Comparison of ENCODE assay signal across 21 cellular contexts in the genomic region with DNA sequence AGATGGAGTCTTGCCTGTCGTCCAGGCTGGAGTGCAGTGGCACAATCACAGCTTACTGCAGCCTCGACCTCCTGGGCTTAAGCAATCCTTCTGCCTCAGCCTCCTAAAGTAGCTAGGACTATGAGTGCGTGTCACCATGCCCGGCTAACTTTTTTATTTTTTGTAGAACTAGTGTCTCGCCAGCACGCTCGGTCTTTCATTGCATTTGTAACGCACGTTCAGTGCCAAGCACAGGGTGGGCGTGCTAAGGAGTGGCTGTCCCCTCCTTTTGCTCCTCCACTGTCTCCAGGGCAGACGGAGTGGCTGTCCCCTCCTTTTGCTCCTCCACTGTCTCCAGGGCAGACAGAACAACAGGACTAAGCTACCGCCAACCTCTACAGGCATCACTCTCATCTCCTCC.
DNase-seq lines count a peak whose midpoint lies in the region; ATAC-seq and TF ChIP-seq lines count a peak whose summit lies in the region.
"Had no signal": no experiment of that assay in that cellular context is flagged by ENCODE, and none has a peak within 500 bp of the region (broad histone marks: within the 10 kb centered on the region; RNA-seq: fewer than 3 reads in every experiment).

No MANE protein-coding gene starts in this region.

- peaks cover 83% of the 10 kb centered on the region for H3K4me1 Mint-ChIP-seq in activated CD8-positive, alpha-beta memory T cell treated with anti-CD3 and anti-CD28 coated beads, Interleukin-2, amount 10 ng/mL, durations not matched to agents 7 days and 5 days
- H3K4me1 Mint-ChIP-seq in IgD-negative memory B cell (peaks cover 36 to 54% (median 44%) of the 10 kb centered on the region in 3 donors), natural killer cell (peaks cover 77 to 80% of the 10 kb centered on the region in 2 donors)
- H3K4me1 Mint-ChIP-seq in activated T-helper 17 cell treated with anti-CD3 and anti-CD28 coated beads, Interleukin-2, amount 50 U/mL, for 72 hours, result peaks cover 47% of the 10 kb centered on the region

- H3K9me3 Mint-ChIP-seq in activated CD8-positive, alpha-beta memory T cell treated with anti-CD3 and anti-CD28 coated beads, Interleukin-2, amount 10 ng/mL, durations not matched to agents 7 days and 5 days (ENCODE audit: low read depth), result no peaks in the 10 kb centered on the region
- H3K9me3 Mint-ChIP-seq in IgD-negative memory B cell (no peaks in the 10 kb centered on the region), natural killer cell (no peaks in the 10 kb centered on the region)
- H3K9me3 Mint-ChIP-seq in activated T-helper 17 cell treated with anti-CD3 and anti-CD28 coated beads, Interleukin-2, amount 50 U/mL, for 72 hours, result no peaks in the 10 kb centered on the region
- H3K9me3 Mint-ChIP-seq: H9; mesothelial cell of epicardium; stimulated activated memory B cell treated with anti-CD40 and anti-IgM and Interleukin-4, amounts not matched to agents 10 μg/mL and 1 μg/mL and 100 μg/mL, for 72 hours had no signal

- no peak overlapping the region for H3K4me3 Mint-ChIP-seq in activated CD8-positive, alpha-beta memory T cell treated with anti-CD3 and anti-CD28 coated beads, Interleukin-2, amount 10 ng/mL, durations not matched to agents 7 days and 5 days
- H3K4me3 Mint-ChIP-seq in IgD-negative memory B cell (no peak overlapping the region), natural killer cell (no peak overlapping the region)
- no peak overlapping the region for H3K4me3 Mint-ChIP-seq in activated T-helper 17 cell treated with anti-CD3 and anti-CD28 coated beads, Interleukin-2, amount 50 U/mL, for 72 hours
- H3K4me3 Mint-ChIP-seq: H9, mesothelial cell of epicardium had no signal

- DNase-seq in activated CD8-positive, alpha-beta memory T cell treated with anti-CD3 and anti-CD28 coated beads, Interleukin-2, amount 10 ng/mL, durations not matched to agents 7 days and 5 days, result no peak
- no peak for DNase-seq in activated CD8-positive, alpha-beta memory T cell treated with anti-CD3 and anti-CD28 coated beads for 24 hours
- DNase-seq in natural killer cell (no peak), globus pallidus (ENCODE audit: low spot score) (no peak), kidney glomerular epithelial cell (lab: John Stamatoyannopoulos, UW) (no peak)
- DNase-seq: activated CD4-positive, alpha-beta T cell treated with anti-CD3 and anti-CD28 coated beads for 48 hours; activated CD8-positive, alpha-beta memory T cell treated with anti-CD3 and anti-CD28 coated beads, Interleukin-2, amount 50 U/mL, for 48 hours; activated naive CD4-positive, alpha-beta T cell; body of pancreas; H9; head of caudate nucleus; left lung; NCI-H1105; NCI-H2081 treated with DMSO at 0.1 percent for 48 hours; NCI-H524; testis had no signal

- TF ChIP-seq CTCF in natural killer cell (IDR thresholded peaks at IDR 0.05), result no peak

- CTCF ChIA-PET in activated CD8-positive, alpha-beta memory T cell treated with anti-CD3 and anti-CD28 coated beads, Interleukin-2, amount 10 ng/mL, durations not matched to agents 7 days and 5 days (lab: Charles Lee), result interaction anchor here (1.0 to 10.7 kb wide), 7 partner anchors 15 to 70 kb away, joined by 3 to 238 read pairs (median 5); partner anchors contain the start of gene CCDC88C

- no peak for ATAC-seq in activated CD8-positive, alpha-beta memory T cell treated with anti-CD3 and anti-CD28 coated beads, Interleukin-2, amount 10 ng/mL, durations not matched to agents 7 days and 5 days
- ATAC-seq in activated T-helper 17 cell treated with anti-CD3 and anti-CD28 coated beads, Interleukin-2, amount 50 U/mL, for 72 hours (replicated peaks), result no peak
- ATAC-seq in natural killer cell (no peak), HG02973 (IDR thresholded peaks at IDR 0.05; ENCODE audit: unreplicated experiment) (no peak)
- ATAC-seq: body of pancreas; left lung; stimulated activated memory B cell treated with anti-CD40 and anti-IgM and Interleukin-4, amounts not matched to agents 10 μg/mL and 1 μg/mL and 100 μg/mL, for 72 hours had no signal

- H3K27ac Mint-ChIP-seq in activated CD8-positive, alpha-beta memory T cell treated with anti-CD3 and anti-CD28 coated beads, Interleukin-2, amount 10 ng/mL, durations not matched to agents 7 days and 5 days, result peak overlapping the region; percentile 29
- H3K27ac Mint-ChIP-seq in IgD-negative memory B cell, result peak overlapping the region in 2 of 3 donors; percentile 39 to 46
- H3K27ac Mint-ChIP-seq in activated T-helper 17 cell treated with anti-CD3 and anti-CD28 coated beads, Interleukin-2, amount 50 U/mL, for 72 hours, result peak overlapping the region; percentile 56
- H3K27ac Mint-ChIP-seq in natural killer cell, result peak overlapping the region; percentile 49 to 96
- H3K27ac Mint-ChIP-seq: mesothelial cell of epicardium had no signal

- H3K36me3 Mint-ChIP-seq in activated CD8-positive, alpha-beta memory T cell treated with anti-CD3 and anti-CD28 coated beads, Interleukin-2, amount 10 ng/mL, durations not matched to agents 7 days and 5 days, result peaks cover 40% of the 10 kb centered on the region
- H3K36me3 Mint-ChIP-seq in IgD-negative memory B cell, result peaks cover 10% of the 10 kb centered on the region
- peaks cover 80% of the 10 kb centered on the region for H3K36me3 Mint-ChIP-seq in activated T-helper 17 cell treated with anti-CD3 and anti-CD28 coated beads, Interleukin-2, amount 50 U/mL, for 72 hours (ENCODE audit: low read depth)
- H3K36me3 Mint-ChIP-seq in natural killer cell, result no peaks in the 10 kb centered on the region

- intact Hi-C loops in natural killer cell (cut with micrococcal nuclease), result no loop called here

- no peaks in the 10 kb centered on the region for H3K27me3 Mint-ChIP-seq in activated CD8-positive, alpha-beta memory T cell treated with anti-CD3 and anti-CD28 coated beads, Interleukin-2, amount 10 ng/mL, durations not matched to agents 7 days and 5 days
- H3K27me3 Mint-ChIP-seq in IgD-negative memory B cell, result peaks cover 4% of the 10 kb centered on the region
- H3K27me3 Mint-ChIP-seq in activated T-helper 17 cell treated with anti-CD3 and anti-CD28 coated beads, Interleukin-2, amount 50 U/mL, for 72 hours, result no peaks in the 10 kb centered on the region
- H3K27me3 Mint-ChIP-seq in natural killer cell (ENCODE audit: low read depth in 2 of 2), result no peaks in the 10 kb centered on the region
- H3K27me3 Mint-ChIP-seq: stimulated activated memory B cell treated with anti-CD40 and anti-IgM and Interleukin-4, amounts not matched to agents 10 μg/mL and 1 μg/mL and 100 μg/mL, for 72 hours had no signal
